In the genomic region with DNA sequence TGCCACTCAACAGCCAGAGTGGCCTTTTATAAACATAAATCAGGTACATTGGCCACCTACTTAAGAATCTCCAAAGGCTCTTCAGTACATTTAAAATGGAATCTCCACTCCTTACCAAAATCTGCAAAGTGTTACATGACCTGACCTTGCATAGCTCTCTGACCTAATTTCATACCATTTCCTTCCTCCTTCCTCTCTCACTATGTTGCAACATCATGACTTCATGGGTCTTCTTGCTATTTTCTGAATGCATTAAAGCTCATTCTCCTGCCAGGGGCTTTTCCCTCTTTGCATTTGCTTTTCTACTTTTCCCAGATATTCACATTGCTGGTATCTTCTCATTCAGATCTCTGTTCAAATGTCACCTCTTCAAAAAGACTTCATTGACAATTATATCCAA, we compare ENCODE assay signal across 25 cellular contexts. TPM values are rescaled to one million over a fixed set of nuclear protein-coding genes. Genes with fewer than 3 reads are reported as not detected.
"Had no signal": no experiment of that assay in that cellular context is flagged by ENCODE, and none has a peak within 500 bp of the region (broad histone marks: within the 10 kb centered on the region; RNA-seq: fewer than 3 reads in every experiment).

No MANE protein-coding gene starts in this region.

- H3K4me1 Mint-ChIP-seq: naive thymus-derived CD8-positive, alpha-beta T cell; neural progenitor cell; stimulated activated memory B cell treated with anti-CD40 and anti-IgM and Interleukin-4, amounts not matched to agents 10 μg/mL and 1 μg/mL and 100 μg/mL, for 72 hours had no signal

- H3K36me3 Mint-ChIP-seq: activated naive CD8-positive, alpha-beta T cell; naive thymus-derived CD8-positive, alpha-beta T cell; neural progenitor cell; stimulated activated memory B cell treated with anti-CD40 and anti-IgM and Interleukin-4, amounts not matched to agents 10 μg/mL and 1 μg/mL and 100 μg/mL, for 72 hours had no signal

- H3K9me3 Mint-ChIP-seq: neural progenitor cell had no signal

- ATAC-seq: activated T-cell treated with anti-CD3 and anti-CD28 coated beads, Interleukin-2, amount 50 U/mL, for 4 hours; effector memory CD8-positive, alpha-beta T cell; esophagus mucosa; naive thymus-derived CD8-positive, alpha-beta T cell; sciatic nerve; stimulated activated memory B cell treated with anti-CD40 and anti-IgM and Interleukin-4, amounts not matched to agents 10 μg/mL and 1 μg/mL and 100 μg/mL, for 72 hours had no signal

- H3K4me3 Mint-ChIP-seq: activated naive CD8-positive, alpha-beta T cell; activated T-cell treated with anti-CD3 and anti-CD28 coated beads, Interleukin-2, amount 50 U/mL, for 4 hours; effector memory CD8-positive, alpha-beta T cell; naive thymus-derived CD8-positive, alpha-beta T cell; neural progenitor cell; stimulated activated memory B cell treated with anti-CD40 and anti-IgM and Interleukin-4, amounts not matched to agents 10 μg/mL and 1 μg/mL and 100 μg/mL, for 72 hours had no signal

- H3K27me3 Mint-ChIP-seq: activated naive CD8-positive, alpha-beta T cell; effector memory CD8-positive, alpha-beta T cell; stimulated activated memory B cell treated with anti-CD40 and anti-IgM and Interleukin-4, amounts not matched to agents 10 μg/mL and 1 μg/mL and 100 μg/mL, for 72 hours had no signal

- H3K27ac Mint-ChIP-seq: activated naive CD8-positive, alpha-beta T cell; activated T-helper 2 cell treated with anti-CD3 and anti-CD28 coated beads, Interferon-gamma antibody, Interleukin-2, Interleukin-4, amounts not matched to agents 10 μg/mL and 5 μg/mL and 100 μg/mL, durations not matched to agents 14 hours and 24 hours and 36 hours; effector memory CD8-positive, alpha-beta T cell; naive thymus-derived CD8-positive, alpha-beta T cell; neural progenitor cell; stimulated activated memory B cell treated with anti-CD40 and anti-IgM and Interleukin-4, amounts not matched to agents 10 μg/mL and 1 μg/mL and 100 μg/mL, for 72 hours had no signal

- DNase-seq: activated CD4-positive, alpha-beta T cell treated with anti-CD3 and anti-CD28 coated beads, Interleukin-2, amount 50 U/mL, for 48 hours; activated CD8-positive, alpha-beta memory T cell treated with anti-CD3 and anti-CD28 coated beads, Interleukin-2, amount 50 U/mL, for 48 hours; activated naive CD4-positive, alpha-beta T cell; activated T-cell treated with anti-CD3 and anti-CD28 coated beads, Interleukin-2, amount 50 U/mL, for 4 hours; colonic mucosa; dorsolateral prefrontal cortex; effector memory CD8-positive, alpha-beta T cell; foreskin melanocyte; glutamatergic neuron; kidney glomerular epithelial cell; left ventricle myocardium inferior; naive thymus-derived CD8-positive, alpha-beta T cell; posterior cingulate gyrus; small intestine; stimulated activated CD4-positive, alpha-beta T cell treated with anti-CD3 and anti-CD28 coated beads, Interleukin-2, amount 100 ng/mL, for 24 hours; transverse colon; uterus had no signal

RNA-seq across cellular contexts. Expression of a gene that starts 22.1 kb away (rescaled TPM):
- polyA plus RNA-seq: endothelial cell of umbilical vein; hepatocyte; naive thymus-derived CD8-positive, alpha-beta T cell; small intestine had no signal
